ENCODE assay signal across 8 cellular contexts in genomic region chr7:1044189-1045037, GRCh38. TPM values are rescaled to one million over a fixed set of nuclear protein-coding genes. Genes with fewer than 3 reads are reported as not detected.
A peak's percentile ranks its signal among the peaks of the same experiment; 100 is the strongest.
DNase-seq lines count a peak whose midpoint lies in the region; ATAC-seq and TF ChIP-seq lines count a peak whose summit lies in the region.

Gene GPR146, plus strand, starts transcription at chr7:1044546. Its CDS starts 12,970 bp downstream, at chr7:1057516.

- peak within 1 kb of the TSS; percentile 62 to 86 (median 80) for H3K27ac Mint-ChIP-seq in immature natural killer cell

- H3K27ac ChIP-seq in VCaP = peak within 1 kb of the TSS; percentile 96
- peak within 1 kb of the TSS; percentile 67 to 96 for H3K27ac ChIP-seq in breast epithelium

- no peaks in the 10 kb centered on the region for H3K36me3 Mint-ChIP-seq in immature natural killer cell

- peak; percentile 100 for DNase-seq in AG08395 (ENCODE audit: low spot score)
- peak; percentile 92 for DNase-seq in NCI-H2171 treated with DMSO at 0.1 percent for 48 hours (lab: John Stamatoyannopoulos, UW)
- DNase-seq in breast epithelium (ENCODE audit: low spot score in 2 of 2) = peak; percentile 97 to 98
- peak; percentile 84 to 86 (median 84) for DNase-seq in immature natural killer cell
- peak; percentile 83 for DNase-seq in smooth muscle cell of the brain vasculature (ENCODE audit: low read depth, low spot score)

- no peaks in the 10 kb centered on the region for H3K36me3 ChIP-seq in breast epithelium

- H3K4me3 Mint-ChIP-seq in immature natural killer cell = peak within 1 kb of the TSS; percentile 83 to 90 (median 88)

- H3K4me1 Mint-ChIP-seq in immature natural killer cell = peaks cover 48 to 55% of the 10 kb centered on the region in 2 donors

- intact Hi-C loops in breast epithelium (cut with DNase I; ENCODE audit: low total_unique reads) = no loop called here

- peaks cover 10 to 16% of the 10 kb centered on the region in 2 donors for H3K4me1 ChIP-seq in breast epithelium

- H3K9me3 Mint-ChIP-seq in immature natural killer cell = no peaks in the 10 kb centered on the region

- peak; percentile 30 for TF ChIP-seq POLR2A in breast epithelium (IDR thresholded peaks at IDR 0.05)

- no peaks in the 10 kb centered on the region for H3K27me3 ChIP-seq in breast epithelium

- peak within 1 kb of the TSS; percentile 68 to 94 (median 75) for H3K4me3 ChIP-seq in breast epithelium

- H3K27me3 Mint-ChIP-seq in immature natural killer cell (ENCODE audit: low read depth in 3 of 3) = peaks cover 24 to 27% (median 26%) of the 10 kb centered on the region in 3 donors

- TF ChIP-seq CTCF in VCaP (conservative IDR thresholded peaks at IDR 0.05) = peak; percentile 72
- TF ChIP-seq CTCF in breast epithelium (IDR thresholded peaks at IDR 0.05) = peak in 2 of 3 donors; percentile 56 to 65

- ATAC-seq in GM18868 (IDR thresholded peaks at IDR 0.05; ENCODE audit: unreplicated experiment) (peak; percentile 85), HG03103 (IDR thresholded peaks at IDR 0.05; ENCODE audit: low read depth, unreplicated experiment) (peak; percentile 90)

- H3K9me3 ChIP-seq in breast epithelium = no peaks in the 10 kb centered on the region

RNA-seq across cellular contexts. Expression of gene GPR146, which starts in this region (rescaled TPM):
- 10 to 100 TPM; 24.1 to 56.8 (median 43.6) TPM for total RNA-seq in breast epithelium
- polyA plus RNA-seq in immature natural killer cell = 1 to 10 TPM in 2 of 3 donors, not detected in 1; 1.1 to 1.9 TPM

Comparison
In these comparisons a context has a peak if more than half of its experiments do, and no peak if none do; other contexts are left out.
1. Peak in every context shown above with its lines: DNase-seq, ATAC-seq, H3K4me3 ChIP-seq and H3K27ac ChIP-seq.